Comparison of ENCODE assay signal across 23 cellular contexts in the genomic region with DNA sequence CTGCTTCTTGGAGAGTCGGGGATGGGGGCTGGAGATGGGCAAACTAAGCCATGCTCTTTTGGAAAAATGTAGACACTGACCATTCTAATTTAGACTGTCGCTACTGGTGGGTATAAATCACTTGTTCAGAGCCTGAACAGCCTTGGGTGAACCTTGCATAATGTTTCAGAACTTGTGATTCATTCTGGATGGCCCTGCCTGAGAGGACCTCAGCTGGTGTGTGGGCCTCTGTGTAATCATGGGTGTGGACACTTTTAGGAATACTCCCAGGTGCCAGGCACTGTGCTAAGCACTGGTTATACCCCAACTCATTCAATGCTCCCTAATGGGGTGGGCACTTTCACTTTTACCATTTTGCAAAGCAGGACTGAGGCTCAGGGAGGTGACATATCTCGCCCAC. TPM values are rescaled to one million over a fixed set of nuclear protein-coding genes. Genes with fewer than 3 reads are reported as not detected.
DNase-seq lines count a peak whose midpoint lies in the region; ATAC-seq and TF ChIP-seq lines count a peak whose summit lies in the region.
"Had no signal": no experiment of that assay in that cellular context is flagged by ENCODE, and none has a peak within 500 bp of the region (broad histone marks: within the 10 kb centered on the region; RNA-seq: fewer than 3 reads in every experiment).

No MANE protein-coding gene starts in this region.

- no TSS peak for BruUV-seq in IMR-90 (replicated peaks; lab: Mats Ljungman, UMichigan)

- H3K23ac ChIP-seq in IMR-90 (ENCODE audit: low read depth, low read length), result no peak overlapping the region

- H2AFZ ChIP-seq in IMR-90 (replicated peaks; ENCODE audit: low read length, poor library complexity), result no peak overlapping the region

- H3K4me1 ChIP-seq in IMR-90 (ENCODE audit: control insufficient read depth, insufficient read depth, low read length) (no peaks in the 10 kb centered on the region), colonic mucosa (peaks cover 20% of the 10 kb centered on the region), mucosa of descending colon (ENCODE audit: low read depth) (peaks cover 41% of the 10 kb centered on the region)

- peaks cover 15% of the 10 kb centered on the region for H3K27me3 ChIP-seq in IMR-90 (ENCODE audit: control insufficient read depth, insufficient read depth, low read length)
- H3K27me3 ChIP-seq in colonic mucosa, result no peaks in the 10 kb centered on the region
- H3K27me3 ChIP-seq: Peyer's patch, SJSA1 had no signal

- no peak overlapping the region for H4K8ac ChIP-seq in IMR-90 (ENCODE audit: low read depth in 2 of 2, low read length in 2 of 2)

- H3K18ac ChIP-seq in IMR-90 (ENCODE audit: low read depth, low read length), result no peak overlapping the region

- TF ChIP-seq RAD21 in IMR-90 (IDR thresholded peaks at IDR 0.05; ENCODE audit: low read length), result no peak

- no peak overlapping the region for H3K4me3 ChIP-seq in AG10803 (ENCODE audit: low read length)
- H3K4me3 ChIP-seq in IMR-90 (ENCODE audit: insufficient read depth, low read depth, low read length), result no peak overlapping the region
- H3K4me3 ChIP-seq in colonic mucosa, result no peak overlapping the region
- no peak overlapping the region for H3K4me3 ChIP-seq in mucosa of descending colon
- H3K4me3 ChIP-seq: esophagus squamous epithelium, left ventricle myocardium inferior, Peyer's patch, SJSA1, tibial artery had no signal

- H3K79me1 ChIP-seq in IMR-90 (ENCODE audit: low read depth in 1 of 2, low read length in 2 of 2), result no peaks in the 10 kb centered on the region

- no peak for TF ChIP-seq POLR2A in IMR-90 (IDR thresholded peaks at IDR 0.05; ENCODE audit: low read depth, low read length)

- no peak overlapping the region for H3K9ac ChIP-seq in IMR-90 (ENCODE audit: low read depth, low read length)
- no peak overlapping the region for H3K9ac ChIP-seq in colonic mucosa (ENCODE audit: low read depth in 2 of 2, low read length in 2 of 2)

- no peaks in the 10 kb centered on the region for H3K9me1 ChIP-seq in IMR-90 (ENCODE audit: insufficient read depth, low read length)

- H3K36me3 ChIP-seq in IMR-90 (ENCODE audit: control insufficient read depth, insufficient read depth, low read length) (no peaks in the 10 kb centered on the region), colonic mucosa (no peaks in the 10 kb centered on the region), mucosa of descending colon (ENCODE audit: low read depth) (no peaks in the 10 kb centered on the region)
- H3K36me3 ChIP-seq: esophagus squamous epithelium, left ventricle myocardium inferior, Peyer's patch, SJSA1, tibial artery had no signal

- POLR2A ChIA-PET in IMR-90 (lab: Charles Lee; ENCODE audit: unreplicated experiment), result no interaction called here

- no peak overlapping the region for H2BK20ac ChIP-seq in IMR-90 (ENCODE audit: low read depth, low read length)

- H2BK5ac ChIP-seq in IMR-90 (ENCODE audit: low read depth, low read length, poor library complexity, severe bottlenecking), result no peak overlapping the region

- H3K4ac ChIP-seq in IMR-90 (ENCODE audit: low read depth, low read length), result no peak overlapping the region

- H2AK5ac ChIP-seq in IMR-90 (ENCODE audit: low read depth, low read length), result no peak overlapping the region

- no peak overlapping the region for H3K27ac ChIP-seq in IMR-90 (ENCODE audit: insufficient read depth, low read length)
- peak overlapping the region; percentile 83 for H3K27ac ChIP-seq in colonic mucosa
- H3K27ac ChIP-seq: esophagus squamous epithelium, left ventricle myocardium inferior, SJSA1, tibial artery had no signal

- H3K56ac ChIP-seq in IMR-90 (ENCODE audit: extremely low read depth, insufficient read depth, low read length), result no peak overlapping the region

- TF ChIP-seq CTCF in AG10803 (conservative IDR thresholded peaks at IDR 0.05; ENCODE audit: low read length), result no peak
- no peak for TF ChIP-seq CTCF in IMR-90 (conservative IDR thresholded peaks at IDR 0.05; ENCODE audit: low read depth, low read length)
- TF ChIP-seq CTCF in colonic mucosa (IDR thresholded peaks at IDR 0.05), result no peak
- TF ChIP-seq CTCF in mucosa of descending colon (IDR thresholded peaks at IDR 0.05), result no peak

- no peak overlapping the region for H3K4me2 ChIP-seq in IMR-90 (ENCODE audit: low read depth, low read length)

- in situ Hi-C loops in IMR-90 (cut with MboI; ENCODE audit: low sequenced_read_pairs), result no loop called here

- H2AK9ac ChIP-seq in IMR-90 (replicated peaks; ENCODE audit: low read depth, low read length, poor library complexity), result no peak overlapping the region

- H4K20me1 ChIP-seq in IMR-90 (ENCODE audit: insufficient read depth, low read length), result no peaks in the 10 kb centered on the region

- no peak for ATAC-seq in IMR-90 (ENCODE audit: low read depth)
- ATAC-seq in mucosa of descending colon, result peak; percentile 16
- ATAC-seq in HG03354 (IDR thresholded peaks at IDR 0.05; ENCODE audit: poor library complexity, severe bottlenecking, unreplicated experiment), result no peak
- ATAC-seq: naive thymus-derived CD8-positive, alpha-beta T cell; T-cell had no signal

- no peak overlapping the region for H3K14ac ChIP-seq in IMR-90 (replicated peaks; ENCODE audit: low read depth, low read length)

- H3K9me3 ChIP-seq in IMR-90 (ENCODE audit: control insufficient read depth, insufficient read depth, low read length), result no peaks in the 10 kb centered on the region
- no peaks in the 10 kb centered on the region for H3K9me3 ChIP-seq in colonic mucosa
- H3K9me3 ChIP-seq in mucosa of descending colon, result no peaks in the 10 kb centered on the region
- H3K9me3 ChIP-seq: esophagus squamous epithelium, left ventricle myocardium inferior, Peyer's patch, SJSA1, tibial artery had no signal

- H4K5ac ChIP-seq in IMR-90 (ENCODE audit: low read depth, low read length), result no peak overlapping the region

- no CpG with 5 or more reads among the region's 3 CpGs for WGBS in IMR-90 (ENCODE audit: extremely low coverage in 2 of 2, insufficient read length in 1 of 2), 2 experiments

- CTCF ChIA-PET in IMR-90 (lab: Yijun Ruan, JAX), result no interaction called here

- no peak overlapping the region for H4K91ac ChIP-seq in IMR-90 (ENCODE audit: insufficient read depth, low read depth, low read length)

- dilution Hi-C loops in IMR-90 (cut with HindIII; ENCODE audit: low sequenced_read_pairs, unreplicated experiment), result no loop called here

- no peak overlapping the region for H2BK120ac ChIP-seq in IMR-90 (ENCODE audit: low read depth, low read length)

- DNase-seq in AG10803 (ENCODE audit: low read depth) (peak; percentile 47), IMR-90 (peak; percentile 3), colonic mucosa (peak; percentile 41), mucosa of descending colon (no peak), SHP77 treated with DMSO at 0.1 percent for 48 hours (lab: John Stamatoyannopoulos, UW) (no peak), germinal center (ENCODE audit: low spot score) (no peak)
- no peak for DNase-seq in activated T-cell treated with anti-CD3 and anti-CD28 coated beads, Interleukin-2, amount 50 U/mL, for 48 hours
- DNase-seq: activated CD4-positive, alpha-beta T cell treated with anti-CD3 and anti-CD28 coated beads, Interleukin-2, amount 50 U/mL, for 4 hours; activated naive CD4-positive, alpha-beta T cell treated with anti-CD3 and anti-CD28 coated beads for 36 hours; amygdala; DMS79; effector memory CD4-positive, alpha-beta T cell; esophagus squamous epithelium; left ventricle myocardium inferior; naive thymus-derived CD8-positive, alpha-beta T cell; NCI-H2029; NCI-H526; occipital lobe; Peyer's patch; T-cell; tibial artery had no signal

- intact Hi-C loops in IMR-90 (cut with micrococcal nuclease), result no loop called here
- intact Hi-C loops in colonic mucosa (cut with DNase I), result no loop called here
- intact Hi-C loops in mucosa of descending colon (cut with DNase I, micrococcal nuclease), result no loop called here

- H2BK15ac ChIP-seq in IMR-90 (ENCODE audit: low read depth, low read length), result no peak overlapping the region

TF ChIP-seq in IMR-90, 13 proteins besides CTCF, POLR2A, EP300 and RAD21:
- TF ChIP-seq NFE2L2 (IDR thresholded peaks at IDR 0.05; ENCODE audit: low read depth, low read length) (no peak), CEBPB (IDR thresholded peaks at IDR 0.05; ENCODE audit: low read depth, low read length) (peak; percentile 20; the same call in 1 of the 2 replicates), ELK1 (IDR thresholded peaks at IDR 0.05; ENCODE audit: borderline replicate concordance, low read depth, low read length) (no peak), RFX5 (IDR thresholded peaks at IDR 0.05; ENCODE audit: low read depth, low read length) (no peak), CHD1 (IDR thresholded peaks at IDR 0.05; ENCODE audit: low read depth, low read length) (no peak), USF2 (IDR thresholded peaks at IDR 0.05; ENCODE audit: low read depth, low read length) (no peak), MXI1 (IDR thresholded peaks at IDR 0.05; ENCODE audit: borderline replicate concordance, low read depth, low read length) (no peak), FOS (IDR thresholded peaks at IDR 0.05; ENCODE audit: low read depth, low read length) (no peak)

RNA-seq across cellular contexts. Expression of gene TM9SF3, which starts 26.8 kb away (rescaled TPM):
- total RNA-seq in IMR-90 (2012; rRNA removed) (61.8 and 190 TPM in 2 replicates), colonic mucosa (100 to 1,000 TPM; 285 to 392 TPM), mucosa of descending colon (100 to 1,000 TPM; 188 to 241 (median 212) TPM)
- 20.3 and 33.7 TPM in 2 replicates for polyA plus RNA-seq in IMR-90 (2012; rRNA removed)
- 8.5 and 11.4 TPM in 2 replicates for polyA plus RNA-seq in IMR-90 (2012; cell fraction: cytosol; rRNA removed)
- polyA plus RNA-seq in IMR-90 (2012; cell fraction: nucleus; rRNA removed; ENCODE audit: low replicate concordance), result 5.0 and 28.0 TPM in 2 replicates

Comparison
In these comparisons a context has a peak if more than half of its experiments do, and no peak if none do; other contexts are left out.
1. DNase-seq: peak in AG10803 (single experiment), IMR-90 (single experiment) and colonic mucosa (single experiment); none in mucosa of descending colon (0 of 3), SHP77 treated with DMSO at 0.1 percent for 48 hours (single experiment), germinal center (single experiment) and activated T-cell treated with anti-CD3 and anti-CD28 coated beads, Interleukin-2, amount 50 U/mL, for 48 hours (0 of 2).